In the genomic region with DNA sequence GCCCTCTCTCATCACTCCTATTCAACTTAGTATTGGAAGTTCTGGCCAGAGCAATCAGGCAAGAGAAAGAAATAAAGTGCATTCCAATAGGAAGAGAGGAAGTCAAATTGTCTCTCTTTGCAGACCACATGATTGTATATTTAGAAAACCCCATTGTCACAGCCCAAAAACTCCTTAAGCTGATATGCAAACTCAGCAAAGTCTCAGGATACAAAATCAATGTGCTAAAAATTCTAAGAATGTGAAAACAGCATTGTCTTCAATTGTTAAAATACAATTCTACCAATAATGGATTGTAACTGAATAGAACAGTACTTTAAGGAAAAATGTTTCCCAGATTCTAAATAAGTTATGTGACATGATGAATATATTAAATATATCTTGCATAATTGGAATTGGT, we compare ENCODE assay signal across 27 cellular contexts.
"Had no signal": no experiment of that assay in that cellular context is flagged by ENCODE, and none has a peak within 500 bp of the region (broad histone marks: within the 10 kb centered on the region; RNA-seq: fewer than 3 reads in every experiment).

No MANE protein-coding gene starts in this region.

- H3K27ac Mint-ChIP-seq: mesothelial cell of epicardium; naive B cell; naive thymus-derived CD8-positive, alpha-beta T cell had no signal

- H3K4me3 Mint-ChIP-seq: mesothelial cell of epicardium; naive B cell; naive thymus-derived CD8-positive, alpha-beta T cell had no signal

- H3K4me1 ChIP-seq: esophagus squamous epithelium, gastrocnemius medialis, heart right ventricle, left lung, lower lobe of right lung had no signal

- H3K36me3 Mint-ChIP-seq: naive B cell had no signal

- FAIRE-seq: islet of Langerhans, keratinocyte had no signal

- ATAC-seq: esophagus mucosa; gastrocnemius medialis; heart right ventricle; left cardiac atrium; left lung; left ventricle myocardium superior; lower lobe of right lung; mucosa of descending colon; naive thymus-derived CD8-positive, alpha-beta T cell had no signal

- DNase-seq: dermis blood vessel endothelial cell; dorsolateral prefrontal cortex; effector CD4-positive, alpha-beta T cell; effector memory CD4-positive, alpha-beta T cell; erythroblast; esophagus squamous epithelium; foreskin fibroblast; foreskin melanocyte; gastrocnemius medialis; glutamatergic neuron; head of caudate nucleus; heart right ventricle; hippocampal formation; left cardiac atrium; left lung; left ventricle myocardium superior; lower lobe of right lung; mesenchymal stem cell; mucosa of descending colon; naive B cell; naive thymus-derived CD8-positive, alpha-beta T cell had no signal

- H3K36me3 ChIP-seq: esophagus squamous epithelium, gastrocnemius medialis, heart right ventricle, left lung, lower lobe of right lung had no signal

- H3K27me3 Mint-ChIP-seq: naive B cell; naive thymus-derived CD8-positive, alpha-beta T cell had no signal

- H3K9me3 ChIP-seq: gastrocnemius medialis, lower lobe of right lung had no signal

- H3K4me1 Mint-ChIP-seq: mesothelial cell of epicardium; naive B cell; naive thymus-derived CD8-positive, alpha-beta T cell had no signal

- H3K27ac ChIP-seq: coronary artery, dorsolateral prefrontal cortex, epithelial cell of prostate, esophagus squamous epithelium, gastrocnemius medialis, heart right ventricle, left lung, lower lobe of right lung had no signal

- H3K4me3 ChIP-seq: coronary artery, dorsolateral prefrontal cortex, esophagus squamous epithelium, gastrocnemius medialis, heart right ventricle, left lung, lower lobe of right lung, mucosa of descending colon had no signal

- H3K27me3 ChIP-seq: esophagus squamous epithelium, gastrocnemius medialis, heart right ventricle, left lung had no signal
